In genomic region chr22:25777870-25778269, GRCh38 we compare ENCODE assay signal across 8 cellular contexts. TPM values are rescaled to one million over a fixed set of nuclear protein-coding genes. Genes with fewer than 3 reads are reported as not detected.
A peak's percentile ranks its signal among the peaks of the same experiment; 100 is the strongest.
DNase-seq lines count a peak whose midpoint lies in the region; ATAC-seq, FAIRE-seq and TF ChIP-seq lines count a peak whose summit lies in the region.

No MANE protein-coding gene starts in this region.

- POLR2A ChIA-PET in PC-3 (lab: Charles Lee; ENCODE audit: unreplicated experiment): no interaction called here

- H3K9ac ChIP-seq in PC-3 (ENCODE audit: low read length): no peak overlapping the region

- peak; percentile 64 for ATAC-seq in PC-3
- no peak for ATAC-seq in GM18517 (IDR thresholded peaks at IDR 0.05; ENCODE audit: unreplicated experiment)
- ATAC-seq in GM19467 (IDR thresholded peaks at IDR 0.05; ENCODE audit: unreplicated experiment): no peak

- no peaks in the 10 kb centered on the region for H3K9me2 ChIP-seq in PC-3 (replicated peaks; ENCODE audit: low read length)

- no peaks in the 10 kb centered on the region for H3K36me3 ChIP-seq in PC-3 (ENCODE audit: low read depth, low read length)

- H4K20me1 ChIP-seq in PC-3 (ENCODE audit: low read length): no peaks in the 10 kb centered on the region

- H3K4me1 ChIP-seq in PC-3 (ENCODE audit: insufficient read depth, low read length): no peaks in the 10 kb centered on the region

- H2AFZ ChIP-seq in PC-3 (ENCODE audit: low read length): no peak overlapping the region

- H3K4me2 ChIP-seq in PC-3 (ENCODE audit: low read length): no peak overlapping the region

- H3K79me2 ChIP-seq in PC-3 (ENCODE audit: low read length): no peaks in the 10 kb centered on the region

- intact Hi-C loops in PC-3 (cut with micrococcal nuclease): loop anchor here (5.0 to 10.0 kb wide), 2 partner anchors 316 to 543 kb away; no protein-coding TSS in a partner anchor

- CTCF ChIA-PET in PC-3 (lab: Charles Lee): no interaction called here

- TF ChIP-seq CTCF in PC-3 (conservative IDR thresholded peaks at IDR 0.05; ENCODE audit: low read depth, low read length) (peak; percentile 41; the same call in 1 of the 2 replicates), epithelial cell of proximal tubule (conservative IDR thresholded peaks at IDR 0.05; ENCODE audit: low read depth, low read length) (peak; percentile 59)

- no peak overlapping the region for H3K4me3 ChIP-seq in PC-3 (ENCODE audit: low read length)
- no peak overlapping the region for H3K4me3 ChIP-seq in epithelial cell of proximal tubule (ENCODE audit: low read depth, low read length)

- DNase-seq in COLO668 (lab: John Stamatoyannopoulos, UW; ENCODE audit: unreplicated experiment): peak; percentile 39
- DNase-seq in H4 (ENCODE audit: low spot score): peak; percentile 39
- peak; percentile 54 for DNase-seq in PC-3
- no peak for DNase-seq in epithelial cell of proximal tubule (ENCODE audit: low read depth)
- DNase-seq in urothelium cell line (ENCODE audit: low spot score): peak; percentile 71
- DNase-seq in activated effector memory CD4-positive, alpha-beta T cell treated with anti-CD3 and anti-CD28 coated beads, Interleukin-2, amount 50 U/mL, for 16 hours: no peak

- BruUV-seq in PC-3 (replicated peaks; lab: Mats Ljungman, UMichigan): no TSS peak

- H3K27ac ChIP-seq in PC-3 (ENCODE audit: low read length): no peak overlapping the region

- H3F3A ChIP-seq in PC-3 (ENCODE audit: low read length, unreplicated experiment): no peaks in the 10 kb centered on the region

- H3K9me3 ChIP-seq in PC-3 (ENCODE audit: low read length): no peaks in the 10 kb centered on the region

- no peak for FAIRE-seq in urothelium cell line (lab: Jason Lieb, UNC)

- H3K27me3 ChIP-seq in PC-3 (ENCODE audit: low read length): no peaks in the 10 kb centered on the region

RNA-seq across cellular contexts. Expression of gene MYO18B, which starts 35.9 kb away (rescaled TPM):
- total RNA-seq in H4 (2014; rRNA removed; shearing (Covaris generic)): not detected in 2 replicates
- total RNA-seq in PC-3 (2014; rRNA removed) (not detected in 2 replicates), epithelial cell of proximal tubule (not detected in 2 replicates)

Comparison
In these comparisons a context has a peak if more than half of its experiments do, and no peak if none do; other contexts are left out.
1. DNase-seq: peak in COLO668 (single experiment), H4 (single experiment), PC-3 (single experiment) and urothelium cell line (single experiment); none in epithelial cell of proximal tubule (single experiment) and activated effector memory CD4-positive, alpha-beta T cell treated with anti-CD3 and anti-CD28 coated beads, Interleukin-2, amount 50 U/mL, for 16 hours (single experiment).